In the genomic region with DNA sequence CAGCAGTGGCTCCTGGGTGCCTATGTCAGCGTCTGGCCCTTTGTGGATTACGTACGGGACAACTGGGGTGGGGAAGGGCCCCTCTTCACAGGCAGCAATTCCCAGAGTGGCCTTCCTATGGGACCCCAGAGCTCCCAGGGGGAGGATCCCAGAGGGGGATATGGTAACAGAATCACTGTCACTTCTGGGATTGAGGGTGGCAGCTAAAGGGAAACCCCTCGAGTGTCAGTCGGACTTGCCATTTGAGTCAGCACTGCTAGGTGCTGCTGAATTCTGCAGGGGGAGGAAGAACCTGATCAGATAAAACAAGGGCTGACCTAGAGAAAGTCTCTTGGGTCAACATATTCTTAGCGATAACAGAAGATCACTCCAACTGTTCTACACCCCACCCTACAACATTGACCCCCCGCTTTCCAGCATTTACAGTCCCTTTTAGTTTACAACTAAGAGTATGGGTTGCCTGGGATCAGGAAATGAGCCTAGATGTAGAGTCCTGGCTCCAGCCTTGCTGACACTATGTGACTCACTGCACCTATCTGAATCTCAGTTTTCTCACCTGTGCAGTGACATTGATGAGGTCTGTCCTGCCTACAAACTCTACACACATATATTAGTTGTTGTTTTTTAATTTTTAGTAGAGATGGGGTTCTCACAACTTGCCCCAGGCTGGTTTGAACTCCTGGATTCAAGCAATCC, we compare ENCODE assay signal across 2 cellular contexts.
TF ChIP-seq lines count a peak whose summit lies in the region.

No MANE protein-coding gene starts in this region.

TF ChIP-seq in GM12878, 131 proteins besides CTCF, POLR2A, EP300 and RAD21 (continued from another document and continues in another):
- TF ChIP-seq, protein P1, sequence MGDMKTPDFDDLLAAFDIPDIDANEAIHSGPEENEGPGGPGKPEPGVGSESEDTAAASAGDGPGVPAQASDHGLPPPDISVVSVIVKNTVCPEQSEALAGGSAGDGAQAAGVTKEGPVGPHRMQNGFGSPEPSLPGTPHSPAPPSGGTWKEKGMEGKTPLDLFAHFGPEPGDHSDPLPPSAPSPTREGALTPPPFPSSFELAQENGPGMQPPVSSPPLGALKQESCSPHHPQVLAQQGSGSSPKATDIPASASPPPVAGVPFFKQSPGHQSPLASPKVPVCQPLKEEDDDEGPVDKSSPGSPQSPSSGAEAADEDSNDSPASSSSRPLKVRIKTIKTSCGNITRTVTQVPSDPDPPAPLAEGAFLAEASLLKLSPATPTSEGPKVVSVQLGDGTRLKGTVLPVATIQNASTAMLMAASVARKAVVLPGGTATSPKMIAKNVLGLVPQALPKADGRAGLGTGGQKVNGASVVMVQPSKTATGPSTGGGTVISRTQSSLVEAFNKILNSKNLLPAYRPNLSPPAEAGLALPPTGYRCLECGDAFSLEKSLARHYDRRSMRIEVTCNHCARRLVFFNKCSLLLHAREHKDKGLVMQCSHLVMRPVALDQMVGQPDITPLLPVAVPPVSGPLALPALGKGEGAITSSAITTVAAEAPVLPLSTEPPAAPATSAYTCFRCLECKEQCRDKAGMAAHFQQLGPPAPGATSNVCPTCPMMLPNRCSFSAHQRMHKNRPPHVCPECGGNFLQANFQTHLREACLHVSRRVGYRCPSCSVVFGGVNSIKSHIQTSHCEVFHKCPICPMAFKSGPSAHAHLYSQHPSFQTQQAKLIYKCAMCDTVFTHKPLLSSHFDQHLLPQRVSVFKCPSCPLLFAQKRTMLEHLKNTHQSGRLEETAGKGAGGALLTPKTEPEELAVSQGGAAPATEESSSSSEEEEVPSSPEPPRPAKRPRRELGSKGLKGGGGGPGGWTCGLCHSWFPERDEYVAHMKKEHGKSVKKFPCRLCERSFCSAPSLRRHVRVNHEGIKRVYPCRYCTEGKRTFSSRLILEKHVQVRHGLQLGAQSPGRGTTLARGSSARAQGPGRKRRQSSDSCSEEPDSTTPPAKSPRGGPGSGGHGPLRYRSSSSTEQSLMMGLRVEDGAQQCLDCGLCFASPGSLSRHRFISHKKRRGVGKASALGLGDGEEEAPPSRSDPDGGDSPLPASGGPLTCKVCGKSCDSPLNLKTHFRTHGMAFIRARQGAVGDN (IDR thresholded peaks at IDR 0.05) = peak; percentile 32; the same call in 1 of the 2 replicates
- TF ChIP-seq, protein P2, sequence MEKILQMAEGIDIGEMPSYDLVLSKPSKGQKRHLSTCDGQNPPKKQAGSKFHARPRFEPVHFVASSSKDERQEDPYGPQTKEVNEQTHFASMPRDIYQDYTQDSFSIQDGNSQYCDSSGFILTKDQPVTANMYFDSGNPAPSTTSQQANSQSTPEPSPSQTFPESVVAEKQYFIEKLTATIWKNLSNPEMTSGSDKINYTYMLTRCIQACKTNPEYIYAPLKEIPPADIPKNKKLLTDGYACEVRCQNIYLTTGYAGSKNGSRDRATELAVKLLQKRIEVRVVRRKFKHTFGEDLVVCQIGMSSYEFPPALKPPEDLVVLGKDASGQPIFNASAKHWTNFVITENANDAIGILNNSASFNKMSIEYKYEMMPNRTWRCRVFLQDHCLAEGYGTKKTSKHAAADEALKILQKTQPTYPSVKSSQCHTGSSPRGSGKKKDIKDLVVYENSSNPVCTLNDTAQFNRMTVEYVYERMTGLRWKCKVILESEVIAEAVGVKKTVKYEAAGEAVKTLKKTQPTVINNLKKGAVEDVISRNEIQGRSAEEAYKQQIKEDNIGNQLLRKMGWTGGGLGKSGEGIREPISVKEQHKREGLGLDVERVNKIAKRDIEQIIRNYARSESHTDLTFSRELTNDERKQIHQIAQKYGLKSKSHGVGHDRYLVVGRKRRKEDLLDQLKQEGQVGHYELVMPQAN (conservative IDR thresholded peaks at IDR 0.05) = no peak; the same call in 1 of the 2 replicates
- TF ChIP-seq ZSCAN29 (IDR thresholded peaks at IDR 0.05) = no peak
- TF ChIP-seq IRF4 (IDR thresholded peaks at IDR 0.05; ENCODE audit: low read depth, low read length) = peak; percentile 99
- no peak for TF ChIP-seq KAT2A (conservative IDR thresholded peaks at IDR 0.05; ENCODE audit: control insufficient read depth, low read depth, low read length)
- no peak; the same call in 1 of the 2 replicates for TF ChIP-seq MYB (IDR thresholded peaks at IDR 0.05; ENCODE audit: borderline replicate concordance, low read depth, low read length)
- TF ChIP-seq TARDBP (IDR thresholded peaks at IDR 0.05; ENCODE audit: borderline replicate concordance) = no peak
- no peak; the same call in none of the 2 replicates for TF ChIP-seq ZNF217 (IDR thresholded peaks at IDR 0.05)
- TF ChIP-seq BCL11A (IDR thresholded peaks at IDR 0.05; ENCODE audit: low read depth, low read length) = peak; percentile 90
- TF ChIP-seq POLR2AphosphoS5 (IDR thresholded peaks at IDR 0.05; ENCODE audit: low read length) = peak; percentile 66; the same call in 1 of the 2 replicates
- TF ChIP-seq, protein P3, sequence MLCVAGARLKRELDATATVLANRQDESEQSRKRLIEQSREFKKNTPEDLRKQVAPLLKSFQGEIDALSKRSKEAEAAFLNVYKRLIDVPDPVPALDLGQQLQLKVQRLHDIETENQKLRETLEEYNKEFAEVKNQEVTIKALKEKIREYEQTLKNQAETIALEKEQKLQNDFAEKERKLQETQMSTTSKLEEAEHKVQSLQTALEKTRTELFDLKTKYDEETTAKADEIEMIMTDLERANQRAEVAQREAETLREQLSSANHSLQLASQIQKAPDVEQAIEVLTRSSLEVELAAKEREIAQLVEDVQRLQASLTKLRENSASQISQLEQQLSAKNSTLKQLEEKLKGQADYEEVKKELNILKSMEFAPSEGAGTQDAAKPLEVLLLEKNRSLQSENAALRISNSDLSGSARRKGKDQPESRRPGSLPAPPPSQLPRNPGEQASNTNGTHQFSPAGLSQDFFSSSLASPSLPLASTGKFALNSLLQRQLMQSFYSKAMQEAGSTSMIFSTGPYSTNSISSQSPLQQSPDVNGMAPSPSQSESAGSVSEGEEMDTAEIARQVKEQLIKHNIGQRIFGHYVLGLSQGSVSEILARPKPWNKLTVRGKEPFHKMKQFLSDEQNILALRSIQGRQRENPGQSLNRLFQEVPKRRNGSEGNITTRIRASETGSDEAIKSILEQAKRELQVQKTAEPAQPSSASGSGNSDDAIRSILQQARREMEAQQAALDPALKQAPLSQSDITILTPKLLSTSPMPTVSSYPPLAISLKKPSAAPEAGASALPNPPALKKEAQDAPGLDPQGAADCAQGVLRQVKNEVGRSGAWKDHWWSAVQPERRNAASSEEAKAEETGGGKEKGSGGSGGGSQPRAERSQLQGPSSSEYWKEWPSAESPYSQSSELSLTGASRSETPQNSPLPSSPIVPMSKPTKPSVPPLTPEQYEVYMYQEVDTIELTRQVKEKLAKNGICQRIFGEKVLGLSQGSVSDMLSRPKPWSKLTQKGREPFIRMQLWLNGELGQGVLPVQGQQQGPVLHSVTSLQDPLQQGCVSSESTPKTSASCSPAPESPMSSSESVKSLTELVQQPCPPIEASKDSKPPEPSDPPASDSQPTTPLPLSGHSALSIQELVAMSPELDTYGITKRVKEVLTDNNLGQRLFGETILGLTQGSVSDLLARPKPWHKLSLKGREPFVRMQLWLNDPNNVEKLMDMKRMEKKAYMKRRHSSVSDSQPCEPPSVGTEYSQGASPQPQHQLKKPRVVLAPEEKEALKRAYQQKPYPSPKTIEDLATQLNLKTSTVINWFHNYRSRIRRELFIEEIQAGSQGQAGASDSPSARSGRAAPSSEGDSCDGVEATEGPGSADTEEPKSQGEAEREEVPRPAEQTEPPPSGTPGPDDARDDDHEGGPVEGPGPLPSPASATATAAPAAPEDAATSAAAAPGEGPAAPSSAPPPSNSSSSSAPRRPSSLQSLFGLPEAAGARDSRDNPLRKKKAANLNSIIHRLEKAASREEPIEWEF (IDR thresholded peaks at IDR 0.05; ENCODE audit: insufficient replicate concordance, low read depth, low read length) = peak; percentile 96
- no peak; the same call in 1 of the 2 replicates for TF ChIP-seq SMARCA5 (IDR thresholded peaks at IDR 0.05)
- no peak for TF ChIP-seq SUPT20H (IDR thresholded peaks at IDR 0.05; ENCODE audit: borderline replicate concordance, control insufficient read depth, low read depth, low read length)

TF ChIP-seq in HepG2, 621 proteins besides CTCF, POLR2A, EP300 and RAD21 (continued from another document and continues in another):
- TF ChIP-seq, protein P4, sequence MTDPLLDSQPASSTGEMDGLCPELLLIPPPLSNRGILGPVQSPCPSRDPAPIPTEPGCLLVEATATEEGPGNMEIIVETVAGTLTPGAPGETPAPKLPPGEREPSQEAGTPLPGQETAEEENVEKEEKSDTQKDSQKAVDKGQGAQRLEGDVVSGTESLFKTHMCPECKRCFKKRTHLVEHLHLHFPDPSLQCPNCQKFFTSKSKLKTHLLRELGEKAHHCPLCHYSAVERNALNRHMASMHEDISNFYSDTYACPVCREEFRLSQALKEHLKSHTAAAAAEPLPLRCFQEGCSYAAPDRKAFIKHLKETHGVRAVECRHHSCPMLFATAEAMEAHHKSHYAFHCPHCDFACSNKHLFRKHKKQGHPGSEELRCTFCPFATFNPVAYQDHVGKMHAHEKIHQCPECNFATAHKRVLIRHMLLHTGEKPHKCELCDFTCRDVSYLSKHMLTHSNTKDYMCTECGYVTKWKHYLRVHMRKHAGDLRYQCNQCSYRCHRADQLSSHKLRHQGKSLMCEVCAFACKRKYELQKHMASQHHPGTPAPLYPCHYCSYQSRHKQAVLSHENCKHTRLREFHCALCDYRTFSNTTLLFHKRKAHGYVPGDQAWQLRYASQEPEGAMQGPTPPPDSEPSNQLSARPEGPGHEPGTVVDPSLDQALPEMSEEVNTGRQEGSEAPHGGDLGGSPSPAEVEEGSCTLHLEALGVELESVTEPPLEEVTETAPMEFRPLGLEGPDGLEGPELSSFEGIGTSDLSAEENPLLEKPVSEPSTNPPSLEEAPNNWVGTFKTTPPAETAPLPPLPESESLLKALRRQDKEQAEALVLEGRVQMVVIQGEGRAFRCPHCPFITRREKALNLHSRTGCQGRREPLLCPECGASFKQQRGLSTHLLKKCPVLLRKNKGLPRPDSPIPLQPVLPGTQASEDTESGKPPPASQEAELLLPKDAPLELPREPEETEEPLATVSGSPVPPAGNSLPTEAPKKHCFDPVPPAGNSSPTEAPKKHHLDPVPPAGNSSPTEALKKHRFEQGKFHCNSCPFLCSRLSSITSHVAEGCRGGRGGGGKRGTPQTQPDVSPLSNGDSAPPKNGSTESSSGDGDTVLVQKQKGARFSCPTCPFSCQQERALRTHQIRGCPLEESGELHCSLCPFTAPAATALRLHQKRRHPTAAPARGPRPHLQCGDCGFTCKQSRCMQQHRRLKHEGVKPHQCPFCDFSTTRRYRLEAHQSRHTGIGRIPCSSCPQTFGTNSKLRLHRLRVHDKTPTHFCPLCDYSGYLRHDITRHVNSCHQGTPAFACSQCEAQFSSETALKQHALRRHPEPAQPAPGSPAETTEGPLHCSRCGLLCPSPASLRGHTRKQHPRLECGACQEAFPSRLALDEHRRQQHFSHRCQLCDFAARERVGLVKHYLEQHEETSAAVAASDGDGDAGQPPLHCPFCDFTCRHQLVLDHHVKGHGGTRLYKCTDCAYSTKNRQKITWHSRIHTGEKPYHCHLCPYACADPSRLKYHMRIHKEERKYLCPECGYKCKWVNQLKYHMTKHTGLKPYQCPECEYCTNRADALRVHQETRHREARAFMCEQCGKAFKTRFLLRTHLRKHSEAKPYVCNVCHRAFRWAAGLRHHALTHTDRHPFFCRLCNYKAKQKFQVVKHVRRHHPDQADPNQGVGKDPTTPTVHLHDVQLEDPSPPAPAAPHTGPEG (CRISPR knock-in tag; IDR thresholded peaks at IDR 0.05) = 0 out of 2 replicates have a peak, but pooled peaks have one; percentile 12
- 0 out of 2 replicates have a peak, but pooled peaks have one; percentile 36 for TF ChIP-seq SATB2 (CRISPR knock-in tag; IDR thresholded peaks at IDR 0.05)
- TF ChIP-seq RBFOX2 (IDR thresholded peaks at IDR 0.05; ENCODE audit: low read depth, low read length) = peak; percentile 61
- 0 out of 2 replicates have a peak, but pooled peaks have one; percentile 11 for TF ChIP-seq NAIF1 (CRISPR knock-in tag; IDR thresholded peaks at IDR 0.05; ENCODE audit: borderline replicate concordance)
- TF ChIP-seq HIVEP1 (CRISPR knock-in tag; IDR thresholded peaks at IDR 0.05) = 0 out of 2 replicates have a peak, but pooled peaks have one; percentile 12
- TF ChIP-seq, protein P5, sequence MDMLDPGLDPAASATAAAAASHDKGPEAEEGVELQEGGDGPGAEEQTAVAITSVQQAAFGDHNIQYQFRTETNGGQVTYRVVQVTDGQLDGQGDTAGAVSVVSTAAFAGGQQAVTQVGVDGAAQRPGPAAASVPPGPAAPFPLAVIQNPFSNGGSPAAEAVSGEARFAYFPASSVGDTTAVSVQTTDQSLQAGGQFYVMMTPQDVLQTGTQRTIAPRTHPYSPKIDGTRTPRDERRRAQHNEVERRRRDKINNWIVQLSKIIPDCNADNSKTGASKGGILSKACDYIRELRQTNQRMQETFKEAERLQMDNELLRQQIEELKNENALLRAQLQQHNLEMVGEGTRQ (IDR thresholded peaks at IDR 0.05; ENCODE audit: low read depth, low read length) = no peak
- TF ChIP-seq, protein P5 (CRISPR knock-in tag; IDR thresholded peaks at IDR 0.05; ENCODE audit: borderline replicate concordance) = no peak
- TF ChIP-seq ZNF766 (CRISPR knock-in tag; IDR thresholded peaks at IDR 0.05; ENCODE audit: borderline replicate concordance) = 0 out of 2 replicates have a peak, but pooled peaks have one; percentile 10
- TF ChIP-seq ZFP37 (CRISPR knock-in tag; IDR thresholded peaks at IDR 0.05; ENCODE audit: borderline replicate concordance) = 0 out of 2 replicates have a peak, but pooled peaks have one; percentile 64
- TF ChIP-seq ZNF317 (CRISPR knock-in tag; IDR thresholded peaks at IDR 0.05) = no peak
- peak; percentile 49 for TF ChIP-seq ZEB1 (IDR thresholded peaks at IDR 0.05; ENCODE audit: insufficient replicate concordance, low read depth)
- peak; percentile 55; the same call in 1 of the 2 replicates for TF ChIP-seq ELF3 (CRISPR knock-in tag; IDR thresholded peaks at IDR 0.05)
- peak; percentile 1; the same call in 1 of the 2 replicates for TF ChIP-seq ZFX (CRISPR knock-in tag; IDR thresholded peaks at IDR 0.05; ENCODE audit: low read depth)
- TF ChIP-seq ZNF782 (CRISPR knock-in tag; IDR thresholded peaks at IDR 0.05; ENCODE audit: borderline replicate concordance) = no peak
- TF ChIP-seq RFXAP (CRISPR knock-in tag; IDR thresholded peaks at IDR 0.05; ENCODE audit: borderline replicate concordance) = peak; percentile 61; the same call in 1 of the 2 replicates
- TF ChIP-seq, protein P6, sequence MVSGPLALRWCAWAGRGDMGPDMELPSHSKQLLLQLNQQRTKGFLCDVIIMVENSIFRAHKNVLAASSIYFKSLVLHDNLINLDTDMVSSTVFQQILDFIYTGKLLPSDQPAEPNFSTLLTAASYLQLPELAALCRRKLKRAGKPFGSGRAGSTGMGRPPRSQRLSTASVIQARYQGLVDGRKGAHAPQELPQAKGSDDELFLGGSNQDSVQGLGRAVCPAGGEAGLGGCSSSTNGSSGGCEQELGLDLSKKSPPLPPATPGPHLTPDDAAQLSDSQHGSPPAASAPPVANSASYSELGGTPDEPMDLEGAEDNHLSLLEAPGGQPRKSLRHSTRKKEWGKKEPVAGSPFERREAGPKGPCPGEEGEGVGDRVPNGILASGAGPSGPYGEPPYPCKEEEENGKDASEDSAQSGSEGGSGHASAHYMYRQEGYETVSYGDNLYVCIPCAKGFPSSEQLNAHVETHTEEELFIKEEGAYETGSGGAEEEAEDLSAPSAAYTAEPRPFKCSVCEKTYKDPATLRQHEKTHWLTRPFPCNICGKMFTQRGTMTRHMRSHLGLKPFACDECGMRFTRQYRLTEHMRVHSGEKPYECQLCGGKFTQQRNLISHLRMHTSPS (CRISPR knock-in tag; IDR thresholded peaks at IDR 0.05; ENCODE audit: low read depth) = 0 out of 2 replicates have a peak, but pooled peaks have one; percentile 12
